Comparison of ENCODE assay signal across 21 cellular contexts in genomic region chr1:174243451-174244000, GRCh38.
"Had no signal": no experiment of that assay in that cellular context is flagged by ENCODE, and none has a peak within 500 bp of the region (broad histone marks: within the 10 kb centered on the region; RNA-seq: fewer than 3 reads in every experiment).

No MANE protein-coding gene starts in this region.

- H3K9me3 ChIP-seq: adrenal gland, body of pancreas, upper lobe of left lung had no signal

- H3K4me2 ChIP-seq: neural progenitor cell had no signal

- H3K4me3 ChIP-seq: adrenal gland, body of pancreas, neural progenitor cell, upper lobe of left lung had no signal

- H3K27ac Mint-ChIP-seq: activated CD8-positive, alpha-beta T cell treated with anti-CD3 and anti-CD28 coated beads, Interleukin-2, amount 10 ng/mL, durations not matched to agents 7 days and 5 days; activated naive CD8-positive, alpha-beta T cell; dendritic cell treated with granulocyte-macrophage colony-stimulating factor and Interleukin-4, amounts not matched to agents 40 ng/mL and 50 ng/mL, for 4 days; neural progenitor cell; progenitor cell of endocrine pancreas had no signal

- DNase-seq: activated CD4-positive, alpha-beta T cell treated with anti-CD3 and anti-CD28 coated beads for 1 hour; activated CD4-positive, alpha-beta T cell treated with anti-CD3 and anti-CD28 coated beads, Interleukin-2, amount 50 U/mL, for 1 hour; activated CD8-positive, alpha-beta T cell treated with anti-CD3 and anti-CD28 coated beads, Interleukin-2, amount 10 ng/mL, durations not matched to agents 7 days and 5 days; activated gamma-delta T cell treated with Interleukin-2 at 50 U/mL for 16 hours; adrenal gland; body of pancreas; effector CD4-positive, alpha-beta T cell; foreskin melanocyte; glutamatergic neuron; hippocampal formation; stimulated activated CD4-positive, alpha-beta T cell treated with anti-CD3 and anti-CD28 coated beads, Interleukin-4, amount 100 ng/mL, for 24 hours; stimulated activated naive CD8-positive, alpha-beta T cell treated with anti-CD3 and anti-CD28 coated beads, Interleukin-15, Interleukin-2, amounts not matched to agents 100 U/mL and 50 U/mL, for 24 hours; T-helper 1 cell; T-helper 9 cell; upper lobe of left lung had no signal

- H3K27me3 ChIP-seq: adrenal gland, body of pancreas, neural progenitor cell, upper lobe of left lung had no signal

- H3K27me3 Mint-ChIP-seq: activated naive CD8-positive, alpha-beta T cell; dendritic cell treated with granulocyte-macrophage colony-stimulating factor and Interleukin-4, amounts not matched to agents 40 ng/mL and 50 ng/mL, for 4 days; memory B cell; progenitor cell of endocrine pancreas had no signal

- H3K36me3 ChIP-seq: adrenal gland, neural progenitor cell had no signal

- H3K4me3 Mint-ChIP-seq: activated CD8-positive, alpha-beta T cell treated with anti-CD3 and anti-CD28 coated beads, Interleukin-2, amount 10 ng/mL, durations not matched to agents 7 days and 5 days; activated naive CD8-positive, alpha-beta T cell; dendritic cell treated with granulocyte-macrophage colony-stimulating factor and Interleukin-4, amounts not matched to agents 40 ng/mL and 50 ng/mL, for 4 days; memory B cell; neural progenitor cell had no signal

- H3K9ac ChIP-seq: neural progenitor cell had no signal

- H2AFZ ChIP-seq: neural progenitor cell had no signal

- ATAC-seq: activated CD8-positive, alpha-beta T cell treated with anti-CD3 and anti-CD28 coated beads, Interleukin-2, amount 10 ng/mL, durations not matched to agents 7 days and 5 days; body of pancreas; stimulated activated naive CD8-positive, alpha-beta T cell treated with anti-CD3 and anti-CD28 coated beads, Interleukin-15, Interleukin-2, amounts not matched to agents 100 U/mL and 50 U/mL, for 24 hours had no signal

- H3K9me3 Mint-ChIP-seq: dendritic cell treated with granulocyte-macrophage colony-stimulating factor and Interleukin-4, amounts not matched to agents 40 ng/mL and 50 ng/mL, for 4 days; memory B cell had no signal

- H3K27ac ChIP-seq: adrenal gland, body of pancreas, neural progenitor cell, upper lobe of left lung had no signal

- H3K4me1 ChIP-seq: adrenal gland, body of pancreas, neural progenitor cell, upper lobe of left lung had no signal

- FAIRE-seq: endometrium had no signal
